In genomic region chr2:21175895-21176646, GRCh38 we compare ENCODE assay signal across 10 cellular contexts. TPM values are rescaled to one million over a fixed set of nuclear protein-coding genes. Genes with fewer than 3 reads are reported as not detected.
DNase-seq lines count a peak whose midpoint lies in the region; ATAC-seq, FAIRE-seq and TF ChIP-seq lines count a peak whose summit lies in the region.
"Had no signal": no experiment of that assay in that cellular context is flagged by ENCODE, and none has a peak within 500 bp of the region (broad histone marks: within the 10 kb centered on the region; RNA-seq: fewer than 3 reads in every experiment).

No MANE protein-coding gene starts in this region.

- no TSS peak for BruUV-seq in GM12878 (replicated peaks; lab: Mats Ljungman, UMichigan)

- no peak overlapping the region for H2AFZ ChIP-seq in GM12878 (ENCODE audit: control insufficient read depth, low read depth, low read length)

- intact Hi-C loops in GM12878 (cut with micrococcal nuclease; ENCODE audit: unreplicated experiment) (loop anchor here (2.0 kb wide), 1 partner anchor 141 kb away; no protein-coding TSS in a partner anchor), transverse colon (cut with DNase I; ENCODE audit: low total_unique reads) (loop anchor here (10.0 kb wide), 1 partner anchor 139 kb away; no protein-coding TSS in a partner anchor), thyroid gland (cut with DNase I) (no loop called here)

- peak; percentile 59 for DNase-seq in NCI-H2171 treated with DMSO at 0.1 percent for 48 hours (lab: John Stamatoyannopoulos, UW)
- no peak for DNase-seq in NCI-H2171 (lab: John Stamatoyannopoulos, UW)
- DNase-seq in GM12878 (ENCODE audit: low read depth, low spot score) = no peak
- DNase-seq in kidney glomerular epithelial cell (lab: John Stamatoyannopoulos, UW) = peak; percentile 23
- DNase-seq in transverse colon = no peak
- no peak for DNase-seq in NCI-H1092 (lab: John Stamatoyannopoulos, UW)
- DNase-seq in thyroid gland = no peak
- DNase-seq in EL = no peak

- TF ChIP-seq CTCF in GM12878 (IDR thresholded peaks at IDR 0.05 in 2 of 3, conservative IDR thresholded peaks at IDR 0.05 in 1 of 3; ENCODE audit: control insufficient read depth in 2 of 3, extremely low read depth in 1 of 3, insufficient read depth in 1 of 3, low read depth in 3 of 3, low read length in 3 of 3) (peak in 1 of 3 experiments; percentile 12; a peak in 1 of 6 replicates), transverse colon (IDR thresholded peaks at IDR 0.05) (peak; percentile 31 to 54 (median 42)), thyroid gland (IDR thresholded peaks at IDR 0.05) (peak in 1 of 6 experiments; percentile 39)

- no peak for ATAC-seq in GM12878
- ATAC-seq: stimulated activated memory B cell treated with anti-CD40 and anti-IgM and Interleukin-4, amounts not matched to agents 10 μg/mL and 1 μg/mL and 100 μg/mL, for 72 hours had no signal

- H3K27ac ChIP-seq in GM12878 (ENCODE audit: control insufficient read depth, insufficient read depth) (no peak overlapping the region), transverse colon (no peak overlapping the region), thyroid gland (no peak overlapping the region)
- H3K27ac ChIP-seq: neutrophil had no signal

- RAD21 ChIA-PET in GM12878 (lab: Charles Lee; ENCODE audit: unreplicated experiment) = interaction anchor here (1.5 kb wide), 1 partner anchor 140 kb away, joined by 5 read pairs; no protein-coding TSS in a partner anchor

- H4K20me1 ChIP-seq in GM12878 (ENCODE audit: control insufficient read depth, insufficient read depth) = no peaks in the 10 kb centered on the region

- H3K4me3 ChIP-seq in GM12878 (no peak overlapping the region), transverse colon (no peak overlapping the region), thyroid gland (replicated peaks in 1 of 3) (no peak overlapping the region)

- H3K79me2 ChIP-seq in GM12878 (ENCODE audit: control insufficient read depth, insufficient read depth, low read length) = no peaks in the 10 kb centered on the region

- CTCF ChIA-PET in GM12878 (lab: Yijun Ruan, JAX) = interaction anchor here (1.6 kb wide), 1 partner anchor 141 kb away, joined by 11 read pairs; no protein-coding TSS in a partner anchor

- H3K4me1 ChIP-seq in GM12878 (ENCODE audit: control insufficient read depth, insufficient read depth, low read length) (no peaks in the 10 kb centered on the region), transverse colon (peaks cover 0 to 9% (median 3%) of the 10 kb centered on the region in 4 donors), thyroid gland (peaks cover 0 to 4% of the 10 kb centered on the region in 2 donors)

- POLR2A ChIA-PET in GM12878 (lab: Charles Lee) = no interaction called here

- H3K27me3 ChIP-seq in GM12878 (replicated peaks in 1 of 2; ENCODE audit: control insufficient read depth in 2 of 2, insufficient read depth in 2 of 2, low read length in 1 of 2) = no peaks in the 10 kb centered on the region
- no peaks in the 10 kb centered on the region for H3K27me3 ChIP-seq in transverse colon
- no peaks in the 10 kb centered on the region for H3K27me3 ChIP-seq in thyroid gland
- H3K27me3 ChIP-seq: neutrophil had no signal

- TF ChIP-seq POLR2A in GM12878 (IDR thresholded peaks at IDR 0.05; ENCODE audit: low read depth, low read length) (no peak), transverse colon (IDR thresholded peaks at IDR 0.05) (no peak), thyroid gland (IDR thresholded peaks at IDR 0.05) (no peak)

- H3K36me3 ChIP-seq in GM12878 (ENCODE audit: control insufficient read depth in 2 of 2, insufficient read depth in 2 of 2, low read length in 1 of 2) = no peaks in the 10 kb centered on the region
- H3K36me3 ChIP-seq in transverse colon = no peaks in the 10 kb centered on the region
- H3K36me3 ChIP-seq in thyroid gland = no peaks in the 10 kb centered on the region
- H3K36me3 ChIP-seq: neutrophil had no signal

- under 1% methylated on average over 5 of the region's 5 CpGs for WGBS in GM12878 (ENCODE audit: insufficient coverage, insufficient replicate concordance, low lambda C conversion rate, missing lambda C conversion rate)
- WGBS in transverse colon (ENCODE audit: low coverage in 1 of 2), 2 donors = 22 to 40% methylated on average over 5 of the region's 5 CpGs
- WGBS in thyroid gland, 2 donors = 50 to 54% methylated on average over 5 of the region's 5 CpGs

- no peak overlapping the region for H3K9ac ChIP-seq in GM12878 (ENCODE audit: control insufficient read depth, insufficient read depth, low read length)

- FAIRE-seq in GM12878 (lab: Jason Lieb, UNC) = no peak

- H3K9me3 ChIP-seq in GM12878 (replicated peaks; ENCODE audit: control insufficient read depth, insufficient read depth, low read length) (no peaks in the 10 kb centered on the region), transverse colon (no peaks in the 10 kb centered on the region), thyroid gland (no peaks in the 10 kb centered on the region)
- H3K9me3 ChIP-seq: neutrophil had no signal

- no peak overlapping the region for H3K4me2 ChIP-seq in GM12878 (ENCODE audit: control insufficient read depth, insufficient read depth)

- SMC1A ChIA-PET in GM12878 (lab: Charles Lee; ENCODE audit: uncharacterized antibody, unreplicated experiment) = interaction anchor here (1.6 kb wide), 1 partner anchor 141 kb away, joined by 3 read pairs; no protein-coding TSS in a partner anchor

- 0 out of 2 replicates have a peak, but pooled peaks have one; percentile 16 for TF ChIP-seq RAD21 in GM12878 (IDR thresholded peaks at IDR 0.05; ENCODE audit: insufficient read depth, low read depth, low read length)

- in situ Hi-C loops in GM12878 (cut with MboI) = no loop called here
- in situ Hi-C loops in transverse colon (cut with MboI; ENCODE audit: low pct_ligation_motif_present in 1 of 4, low pct_unique_long_range_greater_than_20kb in 1 of 4, low sequenced_read_pairs in 3 of 4) = loop anchor here in 3 of 4 donors (10.0 kb wide), 2 partner anchors 139 to 149 kb away; no protein-coding TSS in a partner anchor

- no peak for TF ChIP-seq EP300 in GM12878 (IDR thresholded peaks at IDR 0.05; ENCODE audit: borderline replicate concordance in 1 of 2, control insufficient read depth in 1 of 2, low read depth in 2 of 2, low read length in 2 of 2)
- no peak for TF ChIP-seq EP300 in transverse colon (IDR thresholded peaks at IDR 0.05; ENCODE audit: low read depth)

TF ChIP-seq in GM12878, 131 proteins besides CTCF, POLR2A, EP300 and RAD21:
- TF ChIP-seq ZBTB40 (IDR thresholded peaks at IDR 0.05; ENCODE audit: borderline replicate concordance) (no peak), SMC3 (IDR thresholded peaks at IDR 0.05; ENCODE audit: borderline replicate concordance, low read length) (peak; percentile 3; the same call in 1 of the 2 replicates), ZZZ3 (IDR thresholded peaks at IDR 0.05; ENCODE audit: control insufficient read depth, insufficient read length, low read depth) (no peak)
TF ChIP-seq in GM12878: peak in this region for 1.

RNA-seq across cellular contexts. Expression of gene TDRD15, which starts 52.3 kb away (rescaled TPM):
- total RNA-seq in GM12878 (2013; cell fraction: nucleolus; rRNA removed) = not detected in 2 replicates
- total RNA-seq in GM12878 (2014; rRNA removed) = not detected in 2 replicates
- not detected in 2 replicates for total RNA-seq in GM12878 (2014; rRNA removed; fragmentation: Illumina TruSeq; extraction: Trizol)
- total RNA-seq in GM12878 (2021) = not detected in 2 replicates
- polyA plus RNA-seq in GM12878 (2011; ENCODE audit: low read depth) = not detected
- polyA plus RNA-seq in GM12878 (2011; rRNA removed) = not detected in 2 replicates
- not detected in 2 replicates for polyA plus RNA-seq in GM12878 (2011; cell fraction: cytosol; rRNA removed)
- polyA plus RNA-seq in GM12878 (2011; cell fraction: nucleus; rRNA removed) = not detected in 2 replicates
- polyA plus RNA-seq in GM12878 (2012) = not detected in 2 replicates
- polyA plus RNA-seq in GM12878 (2014; fragmentation: Illumina TruSeq; extraction: Trizol) = not detected in 2 replicates
- polyA plus RNA-seq in GM12878 (2014; fragmentation: Nextera tagmentation; extraction: Ambion mirVana) = not detected
- not detected in 2 replicates for polyA plus RNA-seq in GM12878 (2014; rRNA removed)
- polyA plus RNA-seq in GM12878 (2016; fragmentation: Nextera tagmentation; extraction: Ambion mirVana) = not detected
- polyA minus RNA-seq in GM12878 (2011; rRNA and poly(A)+ RNA removed) = not detected in 2 replicates
- not detected in 2 replicates for polyA minus RNA-seq in GM12878 (2011; cell fraction: cytosol; rRNA and poly(A)+ RNA removed)
- polyA minus RNA-seq in GM12878 (2011; cell fraction: nucleus; rRNA and poly(A)+ RNA removed) = not detected in 2 replicates
- total RNA-seq in transverse colon = under 1 TPM in 1 of 4 donors, not detected in 3; 0.32 TPM
- under 1 TPM in 3 of 4 donors, not detected in 1; under 0.01 to 0.45 (median 0.08) TPM for total RNA-seq in thyroid gland

Comparison
In these comparisons a context has a peak if more than half of its experiments do, and no peak if none do; other contexts are left out.
1. DNase-seq: peak in NCI-H2171 treated with DMSO at 0.1 percent for 48 hours (single experiment) and kidney glomerular epithelial cell (single experiment); none in NCI-H2171 (single experiment), GM12878 (single experiment), transverse colon (single experiment), NCI-H1092 (single experiment), thyroid gland (0 of 2) and EL (single experiment).